Comparison of ENCODE assay signal across 10 cellular contexts in the genomic region with DNA sequence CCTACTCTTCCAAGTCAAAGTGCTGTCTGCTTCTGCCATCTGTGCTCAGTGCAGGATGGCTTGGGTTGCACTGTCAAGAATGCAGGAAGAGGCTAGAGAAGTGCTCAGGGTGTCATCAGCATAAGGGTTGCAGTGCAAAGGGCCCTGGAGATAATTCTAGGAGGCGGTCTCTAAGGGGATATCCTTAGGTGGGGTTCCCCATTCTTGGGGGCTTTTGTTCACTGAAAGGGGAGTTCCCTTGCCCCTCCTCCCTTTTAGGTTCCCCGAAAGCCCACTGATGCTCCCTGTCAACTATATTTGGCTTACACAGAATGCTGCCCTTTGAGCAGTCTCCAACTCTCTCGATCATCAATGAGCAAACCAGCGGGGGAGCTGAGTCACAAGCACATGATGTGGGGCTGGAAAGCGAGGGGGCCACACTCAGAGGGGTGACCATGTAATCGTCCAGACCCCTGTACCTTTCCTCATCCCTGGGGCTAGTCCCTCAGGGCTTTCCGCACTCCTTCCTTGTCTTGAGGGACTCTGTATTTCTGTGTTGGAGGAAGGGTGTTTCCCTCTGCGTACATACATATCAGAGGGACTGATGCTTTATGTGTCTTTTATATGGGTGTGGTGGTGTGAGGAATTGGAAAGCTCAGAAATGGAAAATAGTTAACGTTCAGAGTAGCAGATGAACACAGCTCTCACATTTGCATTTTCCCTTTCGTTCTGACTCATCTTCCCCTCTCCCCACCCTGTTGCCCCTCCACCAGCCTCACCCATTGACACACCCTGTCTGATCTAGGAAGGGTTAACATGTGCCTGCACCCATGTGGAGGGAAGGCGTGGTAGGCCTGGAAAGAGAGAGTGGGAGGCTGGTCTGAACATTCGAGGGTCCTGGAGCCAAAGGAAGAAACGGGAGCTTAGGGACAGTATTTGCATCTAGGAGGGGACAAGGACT. TPM values are rescaled to one million over a fixed set of nuclear protein-coding genes. Genes with fewer than 3 reads are reported as not detected.
DNase-seq lines count a peak whose midpoint lies in the region; ATAC-seq, FAIRE-seq and TF ChIP-seq lines count a peak whose summit lies in the region.
"Had no signal": no experiment of that assay in that cellular context is flagged by ENCODE, and none has a peak within 500 bp of the region (broad histone marks: within the 10 kb centered on the region; RNA-seq: fewer than 3 reads in every experiment).

No MANE protein-coding gene starts in this region.

- peak; percentile 95 for FAIRE-seq in GM12892 (lab: Jason Lieb, UNC)

- H3K27me3 ChIP-seq in psoas muscle (ENCODE audit: insufficient read depth in 3 of 3, low read length in 2 of 3) (no peaks in the 10 kb centered on the region), gastrocnemius medialis (no peaks in the 10 kb centered on the region), HAP-1 (ENCODE audit: low read depth) (no peaks in the 10 kb centered on the region)
- H3K27me3 ChIP-seq: thyroid gland had no signal

- intact Hi-C loops in activated CD4-positive, alpha-beta T cell treated with anti-CD3 and anti-CD28 coated beads, Interleukin-2, amount 10 ng/mL, durations not matched to agents 24 days and 14 days (cut with micrococcal nuclease), result loop anchor here (1.0 to 5.0 kb wide), 3 partner anchors 9 to 84 kb away; a partner anchor contains a TSS
- intact Hi-C loops in psoas muscle (cut with DNase I) (no loop called here), gastrocnemius medialis (cut with DNase I; ENCODE audit: low total_unique reads) (loop anchor here (5.0 kb wide), 1 partner anchor 66 kb away; a partner anchor contains a TSS)

- H3K9me3 Mint-ChIP-seq in activated CD4-positive, alpha-beta T cell treated with anti-CD3 and anti-CD28 coated beads, Interleukin-2, amount 10 ng/mL, durations not matched to agents 24 days and 14 days, result no peaks in the 10 kb centered on the region
- H3K9me3 Mint-ChIP-seq in progenitor cell of endocrine pancreas (ENCODE audit: low read depth), result no peaks in the 10 kb centered on the region

- H3K4me3 ChIP-seq in psoas muscle (no peak overlapping the region), gastrocnemius medialis (no peak overlapping the region), HAP-1 (no peak overlapping the region)
- H3K4me3 ChIP-seq: thyroid gland had no signal

- H3K4me3 Mint-ChIP-seq in activated CD4-positive, alpha-beta T cell treated with anti-CD3 and anti-CD28 coated beads, Interleukin-2, amount 10 ng/mL, durations not matched to agents 24 days and 14 days, result peak overlapping the region; percentile 65
- no peak overlapping the region for H3K4me3 Mint-ChIP-seq in progenitor cell of endocrine pancreas (ENCODE audit: low read depth)

- TF ChIP-seq POLR2A in GM12892 (IDR thresholded peaks at IDR 0.05; ENCODE audit: low read depth, low read length) (peak; percentile 53; the same call in 1 of the 2 replicates), gastrocnemius medialis (IDR thresholded peaks at IDR 0.05) (no peak)

- peak; percentile 33 for DNase-seq in GM12892 (ENCODE audit: insufficient read length)
- peak; percentile 89 for DNase-seq in activated CD4-positive, alpha-beta T cell treated with anti-CD3 and anti-CD28 coated beads, Interleukin-2, amount 10 ng/mL, durations not matched to agents 24 days and 14 days
- no peak for DNase-seq in progenitor cell of endocrine pancreas (ENCODE audit: low spot score, unreplicated experiment)
- no peak for DNase-seq in psoas muscle
- no peak for DNase-seq in gastrocnemius medialis
- no peak for DNase-seq in HAP-1 (ENCODE audit: low spot score in 2 of 2)
- no peak for DNase-seq in anterior cingulate cortex (lab: John Stamatoyannopoulos, UW)
- DNase-seq: thyroid gland had no signal

- TF ChIP-seq CTCF in progenitor cell of endocrine pancreas (IDR thresholded peaks at IDR 0.05; ENCODE audit: unreplicated experiment) (no peak), psoas muscle (IDR thresholded peaks at IDR 0.05) (no peak), gastrocnemius medialis (IDR thresholded peaks at IDR 0.05 in 4 of 5, conservative IDR thresholded peaks at IDR 0.05 in 1 of 5) (no peak)

- no peaks in the 10 kb centered on the region for H3K36me3 ChIP-seq in psoas muscle (ENCODE audit: insufficient read depth in 1 of 2, low read depth in 1 of 2)
- H3K36me3 ChIP-seq in gastrocnemius medialis, result no peaks in the 10 kb centered on the region
- no peaks in the 10 kb centered on the region for H3K36me3 ChIP-seq in HAP-1 (replicated peaks)
- H3K36me3 ChIP-seq: thyroid gland had no signal

- H3K36me3 Mint-ChIP-seq in activated CD4-positive, alpha-beta T cell treated with anti-CD3 and anti-CD28 coated beads, Interleukin-2, amount 10 ng/mL, durations not matched to agents 24 days and 14 days (ENCODE audit: low read depth), result peaks cover 26% of the 10 kb centered on the region
- no peaks in the 10 kb centered on the region for H3K36me3 Mint-ChIP-seq in progenitor cell of endocrine pancreas (ENCODE audit: insufficient read depth)

- no peak overlapping the region for H3K27ac ChIP-seq in psoas muscle
- no peak overlapping the region for H3K27ac ChIP-seq in gastrocnemius medialis
- H3K27ac ChIP-seq: thyroid gland had no signal

- no peaks in the 10 kb centered on the region for H3K27me3 Mint-ChIP-seq in activated CD4-positive, alpha-beta T cell treated with anti-CD3 and anti-CD28 coated beads, Interleukin-2, amount 10 ng/mL, durations not matched to agents 24 days and 14 days
- no peaks in the 10 kb centered on the region for H3K27me3 Mint-ChIP-seq in progenitor cell of endocrine pancreas

- H3K9me3 ChIP-seq in psoas muscle (no peaks in the 10 kb centered on the region), gastrocnemius medialis (no peaks in the 10 kb centered on the region), HAP-1 (no peaks in the 10 kb centered on the region)
- H3K9me3 ChIP-seq: thyroid gland had no signal

- H3K27ac Mint-ChIP-seq in activated CD4-positive, alpha-beta T cell treated with anti-CD3 and anti-CD28 coated beads, Interleukin-2, amount 10 ng/mL, durations not matched to agents 24 days and 14 days, result peak overlapping the region; percentile 96
- H3K27ac Mint-ChIP-seq in progenitor cell of endocrine pancreas, result peak overlapping the region; percentile 59

- 55 to 64% (median 57%) methylated on average over 13 of the region's 13 CpGs for WGBS in psoas muscle, 3 donors

- H3K4me1 ChIP-seq in psoas muscle (peaks cover 9% of the 10 kb centered on the region), gastrocnemius medialis (peaks cover 6 to 9% of the 10 kb centered on the region in 2 donors), HAP-1 (peaks cover 5% of the 10 kb centered on the region; the same call in 1 of the 2 replicates)

- in situ Hi-C loops in gastrocnemius medialis (cut with MboI; ENCODE audit: low sequenced_read_pairs in 4 of 4) (loop anchor here in 3 of 4 donors (10.0 to 25.0 kb wide), 3 partner anchors 166 to 224 kb away; a partner anchor contains a TSS), HAP-1 (cut with MboI; ENCODE audit: low sequenced_read_pairs) (no loop called here)

- H3K4me1 Mint-ChIP-seq in activated CD4-positive, alpha-beta T cell treated with anti-CD3 and anti-CD28 coated beads, Interleukin-2, amount 10 ng/mL, durations not matched to agents 24 days and 14 days, result peaks cover 42% of the 10 kb centered on the region
- peaks cover 9% of the 10 kb centered on the region for H3K4me1 Mint-ChIP-seq in progenitor cell of endocrine pancreas (ENCODE audit: low read depth)

- peak; percentile 28 for ATAC-seq in GM21717 (IDR thresholded peaks at IDR 0.05; ENCODE audit: unreplicated experiment)
- ATAC-seq in psoas muscle, result no peak
- ATAC-seq in gastrocnemius medialis, result no peak

RNA-seq across cellular contexts. Expression of a gene that starts 6.7 kb away (rescaled TPM):
- 38.5 TPM for polyA plus RNA-seq in GM12892 (2012; ENCODE audit: missing spikeins)
- total RNA-seq in activated CD4-positive, alpha-beta T cell treated with anti-CD3 and anti-CD28 coated beads, Interleukin-2, amount 10 ng/mL, durations not matched to agents 24 days and 14 days, result 140 and 142 TPM in 2 replicates
- total RNA-seq in progenitor cell of endocrine pancreas (not detected in 2 replicates), psoas muscle (not detected), gastrocnemius medialis (not detected)
- polyA plus RNA-seq in psoas muscle, result under 1 TPM in 2 of 3 donors, not detected in 1; 0.08 to 0.10 TPM
- total RNA-seq: thyroid gland had no signal
- polyA plus RNA-seq: neural cell had no signal

RNA-seq across cellular contexts. Expression of a gene that starts 6.7 kb away (rescaled TPM):
- 17.9 TPM for polyA plus RNA-seq in GM12892 (2012; ENCODE audit: missing spikeins)
- total RNA-seq in activated CD4-positive, alpha-beta T cell treated with anti-CD3 and anti-CD28 coated beads, Interleukin-2, amount 10 ng/mL, durations not matched to agents 24 days and 14 days, result 60.0 and 64.5 TPM in 2 replicates
- total RNA-seq in progenitor cell of endocrine pancreas (65.0 and 70.2 TPM in 2 replicates), psoas muscle (10 to 100 TPM; 18.0 to 29.0 (median 23.4) TPM), gastrocnemius medialis (10 to 100 TPM in 3 of 4 donors, 1 to 10 TPM in 1; 9.3 to 39.0 (median 16.8) TPM)
- polyA plus RNA-seq in psoas muscle, result 10 to 100 TPM; 13.4 to 20.0 (median 19.2) TPM

RNA-seq across cellular contexts. Expression of a gene that starts 31.2 kb away (rescaled TPM):
- polyA plus RNA-seq in GM12892 (2012; ENCODE audit: missing spikeins), result 17.3 TPM
- total RNA-seq in activated CD4-positive, alpha-beta T cell treated with anti-CD3 and anti-CD28 coated beads, Interleukin-2, amount 10 ng/mL, durations not matched to agents 24 days and 14 days, result 62.4 and 75.2 TPM in 2 replicates
- total RNA-seq in progenitor cell of endocrine pancreas, result 5.1 TPM in 2 replicates
- 10 to 100 TPM in 1 of 4 donors, 1 to 10 TPM in 3; 2.0 to 12.4 (median 2.4) TPM for total RNA-seq in psoas muscle
- polyA plus RNA-seq in psoas muscle, result 10 to 100 TPM in 1 of 3 donors, 1 to 10 TPM in 2; 5.8 to 11.9 (median 9.9) TPM
- total RNA-seq in gastrocnemius medialis, result 10 to 100 TPM in 1 of 4 donors, 1 to 10 TPM in 3; 2.0 to 14.1 (median 3.0) TPM

RNA-seq across cellular contexts. Expression of a gene that starts 34.2 kb away (rescaled TPM):
- polyA plus RNA-seq in GM12892 (2012; ENCODE audit: missing spikeins), result 10.4 TPM
- total RNA-seq in activated CD4-positive, alpha-beta T cell treated with anti-CD3 and anti-CD28 coated beads, Interleukin-2, amount 10 ng/mL, durations not matched to agents 24 days and 14 days, result 26.9 and 28.2 TPM in 2 replicates
- total RNA-seq in progenitor cell of endocrine pancreas, result 35.5 and 37.4 TPM in 2 replicates
- 10 to 100 TPM; 13.3 to 28.7 (median 19.6) TPM for total RNA-seq in psoas muscle
- polyA plus RNA-seq in psoas muscle, result 10 to 100 TPM; 12.3 to 26.6 (median 13.6) TPM
- total RNA-seq in gastrocnemius medialis, result 10 to 100 TPM in 2 of 4 donors, 1 to 10 TPM in 2; 5.1 to 22.9 (median 13.4) TPM

RNA-seq across cellular contexts. Expression of a gene that starts 34.4 kb away (rescaled TPM):
- polyA plus RNA-seq in GM12892 (2012; ENCODE audit: missing spikeins), result 41.4 TPM
- 44.9 and 46.7 TPM in 2 replicates for total RNA-seq in activated CD4-positive, alpha-beta T cell treated with anti-CD3 and anti-CD28 coated beads, Interleukin-2, amount 10 ng/mL, durations not matched to agents 24 days and 14 days
- total RNA-seq in progenitor cell of endocrine pancreas (81.4 and 83.8 TPM in 2 replicates), psoas muscle (10 to 100 TPM; 34.7 to 41.0 (median 36.7) TPM), gastrocnemius medialis (10 to 100 TPM; 22.2 to 45.8 (median 38.3) TPM)
- polyA plus RNA-seq in psoas muscle, result 100 to 1,000 TPM in 1 of 3 donors, 10 to 100 TPM in 2; 61.6 to 116 (median 67.7) TPM

Comparison
In these comparisons a context has a peak if more than half of its experiments do, and no peak if none do; other contexts are left out.
1. DNase-seq: peak in GM12892 (single experiment) and activated CD4-positive, alpha-beta T cell treated with anti-CD3 and anti-CD28 coated beads, Interleukin-2, amount 10 ng/mL, durations not matched to agents 24 days and 14 days (single experiment); none in progenitor cell of endocrine pancreas (single experiment), psoas muscle (0 of 2), gastrocnemius medialis (0 of 2), HAP-1 (0 of 2) and anterior cingulate cortex (0 of 58).
2. RNA of a gene that starts 6.7 kb away (total RNA-seq): 140 to 142 TPM in activated CD4-positive, alpha-beta T cell treated with anti-CD3 and anti-CD28 coated beads, Interleukin-2, amount 10 ng/mL, durations not matched to agents 24 days and 14 days; not detected in progenitor cell of endocrine pancreas, not detected in psoas muscle and not detected in gastrocnemius medialis; every median in the first group is over 100 times any median in the second.
3. intact Hi-C loops: an anchor here in activated CD4-positive, alpha-beta T cell treated with anti-CD3 and anti-CD28 coated beads, Interleukin-2, amount 10 ng/mL, durations not matched to agents 24 days and 14 days (1.0 to 5.0 kb wide) and gastrocnemius medialis (5.0 kb wide); none called in psoas muscle.